In the genomic region with DNA sequence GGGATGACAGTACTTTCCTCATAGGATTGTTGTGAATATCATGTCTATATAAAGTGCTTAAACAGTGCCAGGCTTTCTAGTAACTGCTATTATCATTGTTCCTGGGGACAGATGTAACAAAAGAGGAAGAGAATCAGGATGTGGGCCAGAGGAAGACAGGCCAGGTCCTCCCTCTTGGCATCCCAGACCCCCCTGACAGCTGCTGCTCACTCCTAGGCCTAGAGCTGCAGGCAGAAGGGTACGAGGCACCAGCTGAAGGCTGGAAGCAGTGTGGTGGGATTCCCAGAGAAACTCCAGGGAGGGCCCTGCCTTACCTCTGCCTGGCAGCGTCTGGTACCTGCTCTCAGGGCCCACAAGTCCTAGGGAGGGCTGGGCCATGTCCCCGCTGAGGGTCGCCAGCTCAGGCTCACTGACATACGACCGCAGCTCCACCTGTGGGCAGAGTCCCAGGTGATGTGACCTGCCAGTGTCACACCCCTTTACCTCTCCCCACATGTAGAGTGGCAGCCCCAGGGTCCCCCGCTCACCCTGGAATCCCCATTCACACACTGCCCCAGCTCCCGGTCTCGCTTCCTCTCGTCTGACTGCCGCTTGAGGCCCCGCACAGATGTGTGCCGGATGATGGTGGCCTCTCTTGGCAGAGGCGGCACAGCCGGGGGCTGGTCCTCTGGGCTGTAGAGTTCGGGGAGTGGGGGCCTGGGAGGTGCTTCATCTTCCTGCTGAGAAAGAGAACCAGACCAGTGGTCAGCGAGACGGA, we compare ENCODE assay signal across 1 cellular context.
TF ChIP-seq lines count a peak whose summit lies in the region.

No MANE protein-coding gene starts in this region.

TF ChIP-seq in liver, 16 proteins besides CTCF, POLR2A, EP300 and RAD21:
- TF ChIP-seq, protein P1, sequence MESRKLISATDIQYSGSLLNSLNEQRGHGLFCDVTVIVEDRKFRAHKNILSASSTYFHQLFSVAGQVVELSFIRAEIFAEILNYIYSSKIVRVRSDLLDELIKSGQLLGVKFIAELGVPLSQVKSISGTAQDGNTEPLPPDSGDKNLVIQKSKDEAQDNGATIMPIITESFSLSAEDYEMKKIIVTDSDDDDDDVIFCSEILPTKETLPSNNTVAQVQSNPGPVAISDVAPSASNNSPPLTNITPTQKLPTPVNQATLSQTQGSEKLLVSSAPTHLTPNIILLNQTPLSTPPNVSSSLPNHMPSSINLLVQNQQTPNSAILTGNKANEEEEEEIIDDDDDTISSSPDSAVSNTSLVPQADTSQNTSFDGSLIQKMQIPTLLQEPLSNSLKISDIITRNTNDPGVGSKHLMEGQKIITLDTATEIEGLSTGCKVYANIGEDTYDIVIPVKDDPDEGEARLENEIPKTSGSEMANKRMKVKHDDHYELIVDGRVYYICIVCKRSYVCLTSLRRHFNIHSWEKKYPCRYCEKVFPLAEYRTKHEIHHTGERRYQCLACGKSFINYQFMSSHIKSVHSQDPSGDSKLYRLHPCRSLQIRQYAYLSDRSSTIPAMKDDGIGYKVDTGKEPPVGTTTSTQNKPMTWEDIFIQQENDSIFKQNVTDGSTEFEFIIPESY (IDR thresholded peaks at IDR 0.05): no peak
- TF ChIP-seq TAF1 (conservative IDR thresholded peaks at IDR 0.05): no peak
